In the genomic region with DNA sequence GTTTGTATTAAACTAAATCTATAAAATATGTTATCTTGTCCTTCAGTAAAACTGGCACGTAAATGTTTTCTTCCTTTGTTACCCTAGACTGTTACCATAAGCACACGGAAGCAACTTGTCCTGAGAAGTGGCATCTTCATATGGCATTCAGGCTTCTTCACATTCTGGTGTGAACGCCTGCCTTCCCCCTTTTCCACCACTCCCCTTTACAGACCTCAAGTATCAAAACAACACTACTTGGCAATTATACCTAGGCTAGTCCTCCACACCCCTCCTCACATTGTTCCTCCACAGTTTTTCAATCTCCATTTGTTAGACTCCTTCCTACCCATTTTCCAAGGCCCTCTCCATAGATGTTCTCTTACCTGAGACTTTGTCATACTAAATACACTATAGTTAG, we compare ENCODE assay signal across 1 cellular context.
TF ChIP-seq lines count a peak whose summit lies in the region.

No MANE protein-coding gene starts in this region.

TF ChIP-seq in H1, 55 proteins besides CTCF, POLR2A, EP300 and RAD21:
- TF ChIP-seq POLR2AphosphoS5 (IDR thresholded peaks at IDR 0.05; ENCODE audit: low read depth, low read length) = 0 out of 2 replicates have a peak, but pooled peaks have one; percentile 23
- TF ChIP-seq, protein P1, sequence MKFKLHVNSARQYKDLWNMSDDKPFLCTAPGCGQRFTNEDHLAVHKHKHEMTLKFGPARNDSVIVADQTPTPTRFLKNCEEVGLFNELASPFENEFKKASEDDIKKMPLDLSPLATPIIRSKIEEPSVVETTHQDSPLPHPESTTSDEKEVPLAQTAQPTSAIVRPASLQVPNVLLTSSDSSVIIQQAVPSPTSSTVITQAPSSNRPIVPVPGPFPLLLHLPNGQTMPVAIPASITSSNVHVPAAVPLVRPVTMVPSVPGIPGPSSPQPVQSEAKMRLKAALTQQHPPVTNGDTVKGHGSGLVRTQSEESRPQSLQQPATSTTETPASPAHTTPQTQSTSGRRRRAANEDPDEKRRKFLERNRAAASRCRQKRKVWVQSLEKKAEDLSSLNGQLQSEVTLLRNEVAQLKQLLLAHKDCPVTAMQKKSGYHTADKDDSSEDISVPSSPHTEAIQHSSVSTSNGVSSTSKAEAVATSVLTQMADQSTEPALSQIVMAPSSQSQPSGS (IDR thresholded peaks at IDR 0.05; ENCODE audit: low read length) = no peak
